In genomic region chr2:86440631-86441391, GRCh38 we compare ENCODE assay signal across 1 cellular context.
A peak's percentile ranks its signal among the peaks of the same experiment; 100 is the strongest.
TF ChIP-seq lines count a peak whose summit lies in the region.

Gene KDM3A (plus strand): TSS chr2:86441371. CDS start chr2:86442048, 677 bp downstream.

TF ChIP-seq in HepG2, 621 proteins besides CTCF, POLR2A, EP300 and RAD21 (continues in another document):
- TF ChIP-seq ZBTB2 (CRISPR knock-in tag; IDR thresholded peaks at IDR 0.05; ENCODE audit: low read depth) (peak; percentile 91; the same call in 1 of the 2 replicates), SOX5 (CRISPR knock-in tag; IDR thresholded peaks at IDR 0.05; ENCODE audit: borderline replicate concordance) (peak; percentile 72), ZBTB1 (CRISPR knock-in tag; IDR thresholded peaks at IDR 0.05; ENCODE audit: borderline replicate concordance) (peak; percentile 16; the same call in 1 of the 2 replicates), ZNF569 (CRISPR knock-in tag; IDR thresholded peaks at IDR 0.05; ENCODE audit: borderline replicate concordance) (peak; percentile 100; the same call in 1 of the 2 replicates), DZIP1 (CRISPR knock-in tag; IDR thresholded peaks at IDR 0.05) (peak; percentile 100), NRL (CRISPR knock-in tag; IDR thresholded peaks at IDR 0.05; ENCODE audit: borderline replicate concordance) (peak; percentile 99), EED (CRISPR knock-in tag; IDR thresholded peaks at IDR 0.05) (peak; percentile 97), ZNF781 (CRISPR knock-in tag; IDR thresholded peaks at IDR 0.05; ENCODE audit: borderline replicate concordance, not compliant biosample characterization) (peak; percentile 100), KLF6 (CRISPR knock-in tag; IDR thresholded peaks at IDR 0.05) (peak; percentile 100), CENPBD1 (CRISPR knock-in tag; IDR thresholded peaks at IDR 0.05; ENCODE audit: borderline replicate concordance, low read depth) (peak; percentile 99), RARA (CRISPR knock-in tag; IDR thresholded peaks at IDR 0.05) (no peak; the same call in none of the 2 replicates), RFX1 (IDR thresholded peaks at IDR 0.05) (no peak), ZNF770 (CRISPR knock-in tag; IDR thresholded peaks at IDR 0.05) (peak; percentile 90), ZNF691 (CRISPR knock-in tag; IDR thresholded peaks at IDR 0.05; ENCODE audit: borderline replicate concordance, low read depth) (peak; percentile 96), DMAP1 (CRISPR knock-in tag; IDR thresholded peaks at IDR 0.05) (peak; percentile 96), NFATC3 (CRISPR knock-in tag; IDR thresholded peaks at IDR 0.05) (peak; percentile 99), ZNF30 (CRISPR knock-in tag; IDR thresholded peaks at IDR 0.05) (peak; percentile 98), THAP9 (CRISPR knock-in tag; IDR thresholded peaks at IDR 0.05; ENCODE audit: borderline replicate concordance) (peak; percentile 97; the same call in 1 of the 2 replicates), GATAD1 (CRISPR knock-in tag; IDR thresholded peaks at IDR 0.05) (peak; percentile 77), ZNF563 (CRISPR knock-in tag; IDR thresholded peaks at IDR 0.05) (peak; percentile 99), IKZF4 (CRISPR knock-in tag; IDR thresholded peaks at IDR 0.05; ENCODE audit: borderline replicate concordance, low read depth, not compliant biosample characterization) (peak; percentile 99), ARNTL (CRISPR knock-in tag; IDR thresholded peaks at IDR 0.05) (peak; percentile 96), ZNF550 (CRISPR knock-in tag; IDR thresholded peaks at IDR 0.05; ENCODE audit: borderline replicate concordance) (peak; percentile 55), FOXO4 (CRISPR knock-in tag; conservative IDR thresholded peaks at IDR 0.05) (peak; percentile 100), ZNF510 (CRISPR knock-in tag; IDR thresholded peaks at IDR 0.05; ENCODE audit: low read depth) (peak; percentile 99), ATRX (CRISPR knock-in tag; IDR thresholded peaks at IDR 0.05; ENCODE audit: borderline replicate concordance) (peak; percentile 78; the same call in 1 of the 2 replicates), BHLHE40 (IDR thresholded peaks at IDR 0.05; ENCODE audit: low read length) (peak; percentile 84), PCBP2 (optimal IDR thresholded peaks at IDR 0.05; ENCODE audit: low read depth, low read length, poor library complexity, severe bottlenecking) (no peak), AHR (CRISPR knock-in tag; IDR thresholded peaks at IDR 0.05) (peak; percentile 99), HNRNPUL1 (IDR thresholded peaks at IDR 0.05; ENCODE audit: low read depth, low read length) (no peak), SMC3 (IDR thresholded peaks at IDR 0.05; ENCODE audit: low read length) (peak; percentile 37; the same call in 1 of the 2 replicates), RBM39 (IDR thresholded peaks at IDR 0.05; ENCODE audit: low read depth, low read length, poor library complexity, severe bottlenecking) (peak; percentile 75), MTF1 (CRISPR knock-in tag; IDR thresholded peaks at IDR 0.05) (peak; percentile 94; the same call in 1 of the 2 replicates), ZBTB10 (CRISPR knock-in tag; IDR thresholded peaks at IDR 0.05; ENCODE audit: borderline replicate concordance) (peak; percentile 88; the same call in 1 of the 2 replicates), SSRP1 (CRISPR knock-in tag; IDR thresholded peaks at IDR 0.05) (no peak), HNF1A (IDR thresholded peaks at IDR 0.05; ENCODE audit: low read depth) (peak; percentile 66), HNF1A (CRISPR knock-in tag; IDR thresholded peaks at IDR 0.05; ENCODE audit: borderline replicate concordance) (peak; percentile 90), HNRNPK (IDR thresholded peaks at IDR 0.05; ENCODE audit: low read depth, low read length, poor library complexity, severe bottlenecking) (peak; percentile 52), SP140L (CRISPR knock-in tag; IDR thresholded peaks at IDR 0.05; ENCODE audit: borderline replicate concordance) (peak; percentile 99), SMARCE1 (IDR thresholded peaks at IDR 0.05; ENCODE audit: borderline replicate concordance) (no peak), ZNF776 (CRISPR knock-in tag; IDR thresholded peaks at IDR 0.05) (peak; percentile 93), KDM5B (CRISPR knock-in tag; IDR thresholded peaks at IDR 0.05; ENCODE audit: borderline replicate concordance) (peak; percentile 99)
